Comparison of ENCODE assay signal across 1 cellular context in the genomic region with DNA sequence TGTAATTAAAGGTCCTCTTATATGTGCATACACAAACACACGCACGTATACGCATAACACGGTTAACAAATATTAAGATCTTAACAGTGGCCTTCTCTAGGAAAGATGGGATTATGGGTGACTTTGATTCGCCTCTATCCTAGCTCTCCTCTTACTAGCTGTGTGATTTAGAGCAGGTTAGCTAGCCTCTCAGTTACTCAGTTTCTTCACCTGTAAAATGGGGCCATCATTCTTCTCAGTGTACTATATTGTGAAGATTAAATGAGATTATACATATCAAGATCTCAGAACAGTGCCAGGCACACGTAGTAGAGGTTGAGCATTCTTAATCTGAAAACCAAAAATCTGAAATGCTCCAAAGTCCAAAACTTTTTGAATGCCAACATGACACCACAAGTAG.
TF ChIP-seq lines count a peak whose summit lies in the region.

No MANE protein-coding gene starts in this region.

TF ChIP-seq in K562, 482 proteins besides CTCF, POLR2A, EP300 and RAD21:
- TF ChIP-seq RBM25 (IDR thresholded peaks at IDR 0.05; ENCODE audit: low read depth, low read length, severe bottlenecking) (peak; percentile 74), BCOR (IDR thresholded peaks at IDR 0.05) (0 out of 2 replicates have a peak, but pooled peaks have one; percentile 42), ADNP (tag; IDR thresholded peaks at IDR 0.05) (peak; percentile 42; the same call in 1 of the 2 replicates), SPI1 (IDR thresholded peaks at IDR 0.05; ENCODE audit: borderline replicate concordance, low read depth, low read length) (no peak), KDM1A (IDR thresholded peaks at IDR 0.05) (0 out of 4 replicates have a peak, but pooled peaks of 1 of the 2 experiments have one; percentile 25)
